In the genomic region with DNA sequence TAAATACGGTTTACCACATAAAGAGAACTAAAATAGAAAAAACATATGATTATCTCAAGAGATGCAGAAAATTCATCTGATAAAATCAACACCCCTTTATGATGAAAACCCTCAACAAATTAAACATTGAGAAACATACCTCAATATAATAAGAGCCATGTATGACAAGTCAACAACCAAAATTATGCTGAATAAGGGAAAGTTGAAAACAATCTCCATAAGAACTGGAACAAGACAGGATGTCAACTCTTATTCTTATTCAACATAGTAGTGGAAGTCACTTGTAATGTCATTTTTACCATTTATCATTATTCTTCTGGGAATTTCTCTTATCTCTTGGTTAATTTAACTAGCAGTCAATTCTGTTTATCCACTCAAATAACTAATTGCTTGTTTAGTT, we compare ENCODE assay signal across 8 cellular contexts.
"Had no signal": no experiment of that assay in that cellular context is flagged by ENCODE, and none has a peak within 500 bp of the region (broad histone marks: within the 10 kb centered on the region; RNA-seq: fewer than 3 reads in every experiment).

No MANE protein-coding gene starts in this region.

- H2AFZ ChIP-seq: GM23248 had no signal

- DNase-seq: GM23248, GOT3, H9, HCEC 1CT, Kasumi-1, KG1 had no signal

- FAIRE-seq: H54 had no signal

- H3K9ac ChIP-seq: GM23248 had no signal

- H3K4me3 ChIP-seq: GM23248 had no signal

- H3K27ac ChIP-seq: GM23248, HL-60 had no signal
